Comparison of ENCODE assay signal across 24 cellular contexts in the genomic region with DNA sequence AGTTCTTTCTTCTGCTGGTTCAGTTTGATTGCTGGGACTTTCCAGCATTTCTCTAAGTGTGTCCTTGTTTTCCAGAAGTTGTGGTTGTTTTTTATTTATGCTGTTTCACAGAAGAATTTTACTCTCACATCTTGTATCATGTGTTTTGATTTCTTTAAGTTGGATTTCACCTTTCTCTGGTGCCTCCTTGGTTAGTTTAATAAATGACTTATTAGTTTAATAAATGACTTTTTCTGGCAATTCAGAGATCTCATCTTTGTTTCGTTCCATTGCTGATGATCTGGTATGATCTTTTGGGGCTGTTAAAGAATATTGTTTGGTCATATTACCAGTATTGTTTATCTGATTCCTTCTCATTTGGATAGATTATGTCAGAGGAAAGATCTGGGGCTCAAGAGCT. TPM values are rescaled to one million over a fixed set of nuclear protein-coding genes. Genes with fewer than 3 reads are reported as not detected.
"Had no signal": no experiment of that assay in that cellular context is flagged by ENCODE, and none has a peak within 500 bp of the region (broad histone marks: within the 10 kb centered on the region; RNA-seq: fewer than 3 reads in every experiment).

No MANE protein-coding gene starts in this region.

- H3K27me3 Mint-ChIP-seq: activated CD8-positive, alpha-beta T cell treated with anti-CD3 and anti-CD28 coated beads for 36 hours; activated naive CD4-positive, alpha-beta T cell treated with anti-CD3 and anti-CD28 coated beads, Interleukin-2, amount 50 U/mL, for 24 hours; activated T-cell treated with anti-CD3 and anti-CD28 coated beads, Interleukin-2, amount 50 U/mL, for 24 hours had no signal

- H3K9me3 Mint-ChIP-seq: activated T-helper 1 cell treated with anti-CD3 and anti-CD28 coated beads, Interleukin-12 subunit alpha, Interleukin-12 subunit beta, Interleukin-2, Interleukin-4 antibody, amounts not matched to agents 30 ng/mL and 10 ng/mL and 1 ng/mL, durations not matched to agents 14 hours and 24 hours and 36 hours; brain; T-helper 1 cell treated with Interleukin-12 subunit alpha and Interleukin-12 subunit beta and Interleukin-4 antibody, amounts not matched to agents 30 μg/mL and 1 μg/mL, for 36 hours had no signal

- FAIRE-seq: astrocyte had no signal

- ATAC-seq: activated CD4-positive, CD25-positive, alpha-beta regulatory T cell treated with anti-CD3 and anti-CD28 coated beads, Interleukin-2, amount 50 U/mL, for 24 hours; activated CD8-positive, alpha-beta T cell treated with anti-CD3 and anti-CD28 coated beads for 36 hours; PC-3 had no signal

- H3K27ac Mint-ChIP-seq: activated CD8-positive, alpha-beta T cell treated with anti-CD3 and anti-CD28 coated beads for 36 hours; activated naive CD4-positive, alpha-beta T cell treated with anti-CD3 and anti-CD28 coated beads, Interleukin-2, amount 50 U/mL, for 24 hours; activated T-cell treated with anti-CD3 and anti-CD28 coated beads, Interleukin-2, amount 50 U/mL, for 24 hours; activated T-helper 1 cell treated with anti-CD3 and anti-CD28 coated beads, Interleukin-12 subunit alpha, Interleukin-12 subunit beta, Interleukin-2, Interleukin-4 antibody, amounts not matched to agents 30 ng/mL and 10 ng/mL and 1 ng/mL, durations not matched to agents 14 hours and 24 hours and 36 hours; brain; T-helper 1 cell treated with Interleukin-12 subunit alpha and Interleukin-12 subunit beta and Interleukin-4 antibody, amounts not matched to agents 30 μg/mL and 1 μg/mL, for 36 hours had no signal

- H3K4me3 Mint-ChIP-seq: activated CD8-positive, alpha-beta T cell treated with anti-CD3 and anti-CD28 coated beads for 36 hours; activated naive CD4-positive, alpha-beta T cell treated with anti-CD3 and anti-CD28 coated beads, Interleukin-2, amount 50 U/mL, for 24 hours; activated T-cell treated with anti-CD3 and anti-CD28 coated beads, Interleukin-2, amount 50 U/mL, for 24 hours; activated T-helper 1 cell treated with anti-CD3 and anti-CD28 coated beads, Interleukin-12 subunit alpha, Interleukin-12 subunit beta, Interleukin-2, Interleukin-4 antibody, amounts not matched to agents 30 ng/mL and 10 ng/mL and 1 ng/mL, durations not matched to agents 14 hours and 24 hours and 36 hours; brain; T-helper 1 cell treated with Interleukin-12 subunit alpha and Interleukin-12 subunit beta and Interleukin-4 antibody, amounts not matched to agents 30 μg/mL and 1 μg/mL, for 36 hours had no signal

- H3K36me3 Mint-ChIP-seq: activated naive CD4-positive, alpha-beta T cell treated with anti-CD3 and anti-CD28 coated beads, Interleukin-2, amount 50 U/mL, for 24 hours; brain had no signal

- H3K4me1 Mint-ChIP-seq: activated naive CD4-positive, alpha-beta T cell treated with anti-CD3 and anti-CD28 coated beads, Interleukin-2, amount 50 U/mL, for 24 hours; brain had no signal

- DNase-seq: activated CD4-positive, alpha-beta T cell treated with anti-CD3 and anti-CD28 coated beads for 4 hours; activated CD8-positive, alpha-beta memory T cell treated with anti-CD3 and anti-CD28 coated beads, Interleukin-2, amount 50 U/mL, for 48 hours; activated CD8-positive, alpha-beta T cell treated with anti-CD3 and anti-CD28 coated beads for 36 hours; activated effector memory CD4-positive, alpha-beta T cell treated with Interleukin-2 at 50 U/mL for 16 hours; activated naive CD4-positive, alpha-beta T cell; activated T-cell treated with anti-CD3 and anti-CD28 coated beads, Interleukin-2, amount 50 U/mL, for 24 hours; amniotic stem cell; NCI-H1048; NCI-H146; NCI-H1930; NCI-H2171 treated with DMSO at 0.1 percent for 48 hours; NCI-H345; NCI-H510A treated with DMSO at 0.1 percent for 48 hours; PC-3; SHP77 treated with DMSO at 0.1 percent for 48 hours had no signal

RNA-seq across cellular contexts. Expression of gene CYP2C9, which starts 59.8 kb away (rescaled TPM):
- total RNA-seq: activated CD8-positive, alpha-beta T cell treated with anti-CD3 and anti-CD28 coated beads for 36 hours; activated T-helper 1 cell treated with anti-CD3 and anti-CD28 coated beads, Interleukin-12 subunit alpha, Interleukin-12 subunit beta, Interleukin-2, Interleukin-4 antibody, amounts not matched to agents 30 ng/mL and 10 ng/mL and 1 ng/mL, durations not matched to agents 14 hours and 24 hours and 36 hours; astrocyte; cardiac muscle cell; M059J; PC-3; SK-MEL-5 had no signal
